Comparison of ENCODE assay signal across 15 cellular contexts in the genomic region with DNA sequence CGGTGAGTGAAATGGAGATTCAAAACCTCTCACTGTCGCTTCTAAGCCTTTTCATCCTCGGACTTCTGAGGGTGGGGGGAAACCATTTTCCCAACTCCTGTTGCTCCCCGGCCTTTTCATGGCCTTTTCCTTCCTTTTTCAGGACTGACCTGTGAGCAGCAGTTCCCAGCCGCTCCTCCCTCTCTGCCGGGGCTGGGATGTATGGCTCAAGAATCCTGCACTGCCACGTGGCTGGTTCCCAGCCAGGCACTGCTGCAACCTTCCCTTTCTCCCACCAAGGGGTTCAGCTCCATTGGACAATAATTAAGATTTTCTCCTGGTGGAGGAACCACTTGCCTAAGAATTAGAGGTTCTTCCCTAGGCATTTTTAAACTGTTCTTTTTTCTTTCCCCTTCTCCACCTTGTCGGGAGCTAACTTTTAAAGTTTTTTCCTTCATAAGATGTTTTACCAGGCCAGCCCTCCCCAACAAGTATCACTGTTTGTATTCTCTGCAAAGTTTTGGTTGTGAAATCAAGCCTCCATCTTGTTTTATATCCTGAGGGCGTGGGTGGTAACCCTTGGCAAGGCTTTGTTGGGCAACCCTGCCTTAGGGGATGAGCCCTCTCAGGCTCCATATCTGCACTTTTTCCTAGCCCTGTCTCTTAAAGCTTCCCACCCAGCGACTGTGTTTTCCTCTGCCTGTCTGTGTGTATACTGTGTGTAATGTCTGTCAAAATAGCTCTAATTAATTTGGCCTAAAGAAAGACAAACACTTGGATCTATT.
"Had no signal": no experiment of that assay in that cellular context is flagged by ENCODE, and none has a peak within 500 bp of the region (broad histone marks: within the 10 kb centered on the region; RNA-seq: fewer than 3 reads in every experiment).

No MANE protein-coding gene starts in this region.

- ATAC-seq: activated CD8-positive, alpha-beta T cell treated with anti-CD3 and anti-CD28 coated beads for 36 hours; left cardiac atrium; mucosa of descending colon; natural killer cell had no signal

- H3K9me3 ChIP-seq: colonic mucosa, mucosa of descending colon, ovary, stomach, thoracic aorta, uterus had no signal

- H3K27ac ChIP-seq: colonic mucosa, ovary, stomach, thoracic aorta, uterus had no signal

- H3K27me3 ChIP-seq: colonic mucosa, ovary, stomach, uterus had no signal

- H3K4me1 ChIP-seq: colonic mucosa, stomach, uterus had no signal

- H3K4me3 Mint-ChIP-seq: activated CD8-positive, alpha-beta T cell treated with anti-CD3 and anti-CD28 coated beads for 36 hours; activated T-helper 1 cell treated with anti-CD3 and anti-CD28 coated beads, Interleukin-12 subunit alpha, Interleukin-12 subunit beta, Interleukin-2, Interleukin-4 antibody, amounts not matched to agents 30 ng/mL and 10 ng/mL and 1 ng/mL, durations not matched to agents 14 hours and 24 hours and 36 hours; natural killer cell had no signal

- H3K36me3 Mint-ChIP-seq: natural killer cell had no signal

- H3K27ac Mint-ChIP-seq: activated CD8-positive, alpha-beta T cell treated with anti-CD3 and anti-CD28 coated beads for 36 hours; activated T-helper 1 cell treated with anti-CD3 and anti-CD28 coated beads, Interleukin-12 subunit alpha, Interleukin-12 subunit beta, Interleukin-2, Interleukin-4 antibody, amounts not matched to agents 30 ng/mL and 10 ng/mL and 1 ng/mL, durations not matched to agents 14 hours and 24 hours and 36 hours; natural killer cell had no signal

- H3K27me3 Mint-ChIP-seq: activated CD8-positive, alpha-beta T cell treated with anti-CD3 and anti-CD28 coated beads for 36 hours had no signal

- DNase-seq: activated CD8-positive, alpha-beta memory T cell treated with anti-CD3 and anti-CD28 coated beads, Interleukin-2, amount 50 U/mL, for 4 hours; activated CD8-positive, alpha-beta T cell treated with anti-CD3 and anti-CD28 coated beads for 36 hours; activated naive CD4-positive, alpha-beta T cell; colonic mucosa; effector CD4-positive, alpha-beta T cell; left cardiac atrium; mucosa of descending colon; natural killer cell; ovary; stimulated activated CD4-positive, alpha-beta T cell treated with anti-CD3 and anti-CD28 coated beads, Interleukin-2, amount 100 ng/mL, for 48 hours; stimulated activated CD8-positive, alpha-beta memory T cell treated with anti-CD3 and anti-CD28 coated beads, Interleukin-4, amount 100 ng/mL, for 48 hours; stomach; uterus had no signal

- H3K36me3 ChIP-seq: colonic mucosa, ovary, stomach, thoracic aorta, uterus had no signal

- H3K9me3 Mint-ChIP-seq: activated T-helper 1 cell treated with anti-CD3 and anti-CD28 coated beads, Interleukin-12 subunit alpha, Interleukin-12 subunit beta, Interleukin-2, Interleukin-4 antibody, amounts not matched to agents 30 ng/mL and 10 ng/mL and 1 ng/mL, durations not matched to agents 14 hours and 24 hours and 36 hours had no signal

- H3K4me1 Mint-ChIP-seq: natural killer cell had no signal

- H3K4me3 ChIP-seq: colonic mucosa, mucosa of descending colon, ovary, stomach, thoracic aorta, uterus had no signal
